Comparison of ENCODE assay signal across 1 cellular context in genomic region chr1:63929106-63929478, GRCh38.
TF ChIP-seq lines count a peak whose summit lies in the region.

No MANE protein-coding gene starts in this region.

TF ChIP-seq in WTC11, 78 proteins besides CTCF, POLR2A, EP300 and RAD21 (continued from another document):
- TF ChIP-seq OVOL2 (CRISPR knock-in tag; IDR thresholded peaks at IDR 0.05; ENCODE audit: borderline replicate concordance), result no peak
- TF ChIP-seq ZNF138 (CRISPR knock-in tag; conservative IDR thresholded peaks at IDR 0.05), result no peak
- no peak for TF ChIP-seq TCF7 (CRISPR knock-in tag; IDR thresholded peaks at IDR 0.05; ENCODE audit: low read depth)
- no peak for TF ChIP-seq ERG (CRISPR knock-in tag; IDR thresholded peaks at IDR 0.05)
- TF ChIP-seq JUN (CRISPR knock-in tag; IDR thresholded peaks at IDR 0.05), result no peak
- TF ChIP-seq PREB (CRISPR knock-in tag; IDR thresholded peaks at IDR 0.05; ENCODE audit: borderline replicate concordance), result no peak
- TF ChIP-seq ZNF671 (CRISPR knock-in tag; IDR thresholded peaks at IDR 0.05), result no peak
- TF ChIP-seq ZBTB21 (CRISPR knock-in tag; IDR thresholded peaks at IDR 0.05; ENCODE audit: borderline replicate concordance), result no peak
- no peak for TF ChIP-seq ATF6 (CRISPR knock-in tag; IDR thresholded peaks at IDR 0.05)
TF ChIP-seq in WTC11: peak in this region for 0.
